Comparison of ENCODE assay signal across 8 cellular contexts in genomic region chr16:19375561-19376158, GRCh38. TPM values are rescaled to one million over a fixed set of nuclear protein-coding genes. Genes with fewer than 3 reads are reported as not detected.
DNase-seq lines count a peak whose midpoint lies in the region; ATAC-seq and TF ChIP-seq lines count a peak whose summit lies in the region.

No MANE protein-coding gene starts in this region.

- H3K36me3 Mint-ChIP-seq in activated CD8-positive, alpha-beta T cell treated with anti-CD3 and anti-CD28 coated beads, Interleukin-2, amount 10 ng/mL, durations not matched to agents 7 days and 5 days (ENCODE audit: low read depth), result no peaks in the 10 kb centered on the region
- H3K36me3 Mint-ChIP-seq in progenitor cell of endocrine pancreas (ENCODE audit: insufficient read depth), result no peaks in the 10 kb centered on the region

- peak; percentile 59 for TF ChIP-seq CTCF in AG04449 (IDR thresholded peaks at IDR 0.05; ENCODE audit: insufficient read depth, low read length, missing control alignments)
- TF ChIP-seq CTCF in GM12873 (IDR thresholded peaks at IDR 0.05; ENCODE audit: insufficient read depth, low read depth, low read length, missing control alignments), result peak; percentile 81
- peak; percentile 96 for TF ChIP-seq CTCF in progenitor cell of endocrine pancreas (IDR thresholded peaks at IDR 0.05; ENCODE audit: unreplicated experiment)

- no peak overlapping the region for H3K4me3 ChIP-seq in AG04449 (ENCODE audit: low read depth, low read length)

- POLR2A ChIA-PET in AG04449 (lab: Yijun Ruan, JAX), result no interaction called here
- POLR2A ChIA-PET in activated CD8-positive, alpha-beta T cell treated with anti-CD3 and anti-CD28 coated beads, Interleukin-2, amount 10 ng/mL, durations not matched to agents 7 days and 5 days (lab: Charles Lee), result no interaction called here

- no peak for ATAC-seq in activated CD8-positive, alpha-beta T cell treated with anti-CD3 and anti-CD28 coated beads, Interleukin-2, amount 10 ng/mL, durations not matched to agents 7 days and 5 days
- ATAC-seq in HG02938 (IDR thresholded peaks at IDR 0.05; ENCODE audit: unreplicated experiment), result no peak

- H3K9me3 Mint-ChIP-seq in activated CD8-positive, alpha-beta T cell treated with anti-CD3 and anti-CD28 coated beads, Interleukin-2, amount 10 ng/mL, durations not matched to agents 7 days and 5 days (ENCODE audit: insufficient read depth), result no peaks in the 10 kb centered on the region
- H3K9me3 Mint-ChIP-seq in progenitor cell of endocrine pancreas (ENCODE audit: low read depth), result peaks cover 3% of the 10 kb centered on the region

- peaks cover 2% of the 10 kb centered on the region for H3K27me3 Mint-ChIP-seq in activated CD8-positive, alpha-beta T cell treated with anti-CD3 and anti-CD28 coated beads, Interleukin-2, amount 10 ng/mL, durations not matched to agents 7 days and 5 days (ENCODE audit: low read depth)
- H3K27me3 Mint-ChIP-seq in progenitor cell of endocrine pancreas, result no peaks in the 10 kb centered on the region

- DNase-seq in AG04449 (ENCODE audit: low read depth, low spot score) (no peak), NCI-H2171 (lab: John Stamatoyannopoulos, UW) (peak; percentile 31), germinal center (ENCODE audit: low spot score) (peak; percentile 74), progenitor cell of endocrine pancreas (ENCODE audit: low spot score, unreplicated experiment) (peak; percentile 23)
- peak; percentile 44 for DNase-seq in activated CD8-positive, alpha-beta T cell treated with anti-CD3 and anti-CD28 coated beads, Interleukin-2, amount 10 ng/mL, durations not matched to agents 7 days and 5 days
- DNase-seq in effector CD4-positive, alpha-beta T cell, result no peak

- CTCF ChIA-PET in AG04449 (lab: Yijun Ruan, JAX), result interaction anchor here (0.7 to 3.3 kb wide), 8 partner anchors 40 to 393 kb away, joined by 3 to 88 read pairs (median 3); partner anchors contain the start of gene TMC7
- CTCF ChIA-PET in activated CD8-positive, alpha-beta T cell treated with anti-CD3 and anti-CD28 coated beads, Interleukin-2, amount 10 ng/mL, durations not matched to agents 7 days and 5 days (lab: Charles Lee), result interaction anchor here (1.4 kb wide), 1 partner anchor 290 kb away, joined by 5 read pairs; no protein-coding TSS in a partner anchor

- H3K27ac Mint-ChIP-seq in activated CD8-positive, alpha-beta T cell treated with anti-CD3 and anti-CD28 coated beads, Interleukin-2, amount 10 ng/mL, durations not matched to agents 7 days and 5 days, result no peak overlapping the region
- no peak overlapping the region for H3K27ac Mint-ChIP-seq in progenitor cell of endocrine pancreas

- peaks cover 13% of the 10 kb centered on the region for H3K4me1 Mint-ChIP-seq in activated CD8-positive, alpha-beta T cell treated with anti-CD3 and anti-CD28 coated beads, Interleukin-2, amount 10 ng/mL, durations not matched to agents 7 days and 5 days (ENCODE audit: low read depth)
- peaks cover 9% of the 10 kb centered on the region for H3K4me1 Mint-ChIP-seq in progenitor cell of endocrine pancreas (ENCODE audit: low read depth)

- no peak overlapping the region for H3K4me3 Mint-ChIP-seq in activated CD8-positive, alpha-beta T cell treated with anti-CD3 and anti-CD28 coated beads, Interleukin-2, amount 10 ng/mL, durations not matched to agents 7 days and 5 days
- H3K4me3 Mint-ChIP-seq in progenitor cell of endocrine pancreas (ENCODE audit: low read depth), result no peak overlapping the region

RNA-seq across cellular contexts. Expression of gene TMC5, which starts 42.0 kb away (rescaled TPM):
- not detected for total RNA-seq in activated CD8-positive, alpha-beta T cell treated with anti-CD3 and anti-CD28 coated beads, Interleukin-2, amount 10 ng/mL, durations not matched to agents 7 days and 5 days
- total RNA-seq in progenitor cell of endocrine pancreas, result 9.9 and 10.9 TPM in 2 replicates

Comparison
In these comparisons a context has a peak if more than half of its experiments do, and no peak if none do; other contexts are left out.
1. DNase-seq: peak in NCI-H2171 (single experiment), activated CD8-positive, alpha-beta T cell treated with anti-CD3 and anti-CD28 coated beads, Interleukin-2, amount 10 ng/mL, durations not matched to agents 7 days and 5 days (single experiment), germinal center (single experiment) and progenitor cell of endocrine pancreas (single experiment); none in AG04449 (single experiment) and effector CD4-positive, alpha-beta T cell (single experiment).
2. Peak in every context shown above with its lines, with median percentiles within 50 percentile points of each other: CTCF ChIP-seq.